ENCODE assay signal across 8 cellular contexts in the genomic region with DNA sequence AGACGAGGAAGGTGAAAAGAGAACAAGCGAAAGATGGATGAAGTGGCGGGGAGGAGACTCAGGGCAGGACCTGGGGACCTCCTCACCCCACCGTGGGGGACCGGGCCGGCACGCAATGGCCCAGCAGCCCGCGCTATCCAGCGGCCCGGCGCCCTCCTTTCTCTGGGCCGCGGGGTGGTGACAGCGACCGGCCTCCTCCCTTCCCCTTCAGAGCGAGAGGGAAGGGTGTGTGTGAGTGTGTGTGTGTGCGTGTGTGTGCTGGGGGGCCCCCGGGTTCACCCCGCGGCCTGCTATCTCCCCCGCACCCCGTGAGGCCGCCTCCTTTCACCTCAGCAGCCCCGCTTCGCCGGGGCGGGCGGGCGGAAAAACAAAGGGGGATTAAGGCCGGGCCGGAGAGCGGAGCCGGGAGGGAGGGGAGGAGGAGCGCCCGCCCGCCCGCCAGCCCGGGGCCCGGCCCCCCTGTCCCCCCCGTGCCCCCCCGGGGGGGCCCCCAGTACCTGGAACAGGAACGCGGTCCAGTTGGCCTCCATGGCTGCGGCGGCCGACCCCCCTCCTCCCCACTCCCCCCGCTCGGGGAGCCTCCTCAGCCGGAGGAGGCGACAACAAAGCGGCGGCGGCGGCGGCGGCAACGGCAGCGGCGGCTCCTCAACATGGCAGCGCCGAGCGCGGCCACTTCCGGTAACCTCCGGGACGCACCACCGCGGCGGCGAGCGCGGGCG. TPM values are rescaled to one million over a fixed set of nuclear protein-coding genes. Genes with fewer than 3 reads are reported as not detected.
A peak's percentile ranks its signal among the peaks of the same experiment; 100 is the strongest.
DNase-seq lines count a peak whose midpoint lies in the region; ATAC-seq, FAIRE-seq and TF ChIP-seq lines count a peak whose summit lies in the region.

A gene with protein sequence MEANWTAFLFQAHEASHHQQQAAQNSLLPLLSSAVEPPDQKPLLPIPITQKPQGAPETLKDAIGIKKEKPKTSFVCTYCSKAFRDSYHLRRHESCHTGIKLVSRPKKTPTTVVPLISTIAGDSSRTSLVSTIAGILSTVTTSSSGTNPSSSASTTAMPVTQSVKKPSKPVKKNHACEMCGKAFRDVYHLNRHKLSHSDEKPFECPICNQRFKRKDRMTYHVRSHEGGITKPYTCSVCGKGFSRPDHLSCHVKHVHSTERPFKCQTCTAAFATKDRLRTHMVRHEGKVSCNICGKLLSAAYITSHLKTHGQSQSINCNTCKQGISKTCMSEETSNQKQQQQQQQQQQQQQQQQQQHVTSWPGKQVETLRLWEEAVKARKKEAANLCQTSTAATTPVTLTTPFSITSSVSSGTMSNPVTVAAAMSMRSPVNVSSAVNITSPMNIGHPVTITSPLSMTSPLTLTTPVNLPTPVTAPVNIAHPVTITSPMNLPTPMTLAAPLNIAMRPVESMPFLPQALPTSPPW (minus strand): TSS at position 673 of the 719 bp plus-strand sequence. CDS start 143 bp downstream, at position 530.

- ATAC-seq in GM21390 (IDR thresholded peaks at IDR 0.05; ENCODE audit: unreplicated experiment) (peak; percentile 62), pancreas (peak; percentile 66 to 83 (median 74))

- peaks cover 59% of the 10 kb centered on the region for H3K4me1 Mint-ChIP-seq in activated naive CD8-positive, alpha-beta T cell (ENCODE audit: low read depth)

- under 1% methylated on average over 64 of the region's 74 CpGs for WGBS in HUES64
- WGBS in pancreas, 2 donors, result 0 to 1% methylated on average over 17 to 69 of the region's 74 CpGs
- WGBS in thymus, result under 1% methylated on average over 74 of the region's 74 CpGs

- FAIRE-seq in pancreas (lab: Jason Lieb, UNC), result no peak

- no peaks in the 10 kb centered on the region for H3K27me3 Mint-ChIP-seq in activated naive CD8-positive, alpha-beta T cell

- peak within 1 kb of the TSS; percentile 92 for H3K27ac ChIP-seq in HUES64 (ENCODE audit: low read depth, low read length)
- H3K27ac ChIP-seq in pancreas, result peak within 1 kb of the TSS; percentile 85 to 96 (median 95)
- peak within 1 kb of the TSS; percentile 91 for H3K27ac ChIP-seq in thymus (ENCODE audit: low read depth)

- H3K9me3 Mint-ChIP-seq in activated naive CD8-positive, alpha-beta T cell (ENCODE audit: low read depth), result no peaks in the 10 kb centered on the region

- DNase-seq in DMS114 treated with DMSO at 0.1 percent for 48 hours (lab: John Stamatoyannopoulos, UW; ENCODE audit: unreplicated experiment) (peak; percentile 55), SKM-1 (lab: John Stamatoyannopoulos, UW; ENCODE audit: unreplicated experiment) (peak; percentile 42), head of caudate nucleus (peak; percentile 33 to 90 (median 76)), pancreas (peak in 5 of 6 donors; percentile 55 to 91 (median 75))

- peaks cover 24% of the 10 kb centered on the region for H3K36me3 ChIP-seq in HUES64 (ENCODE audit: insufficient read depth, low read length)
- no peaks in the 10 kb centered on the region for H3K36me3 ChIP-seq in pancreas
- H3K36me3 ChIP-seq in thymus (ENCODE audit: control insufficient read depth, insufficient read depth), result peaks cover 6% of the 10 kb centered on the region

- H3K36me3 Mint-ChIP-seq in activated naive CD8-positive, alpha-beta T cell, result no peaks in the 10 kb centered on the region

- H3K4me3 ChIP-seq in HUES64 (ENCODE audit: low read length) (peak within 1 kb of the TSS; percentile 82), pancreas (peak within 1 kb of the TSS; percentile 65 to 86 (median 74)), thymus (ENCODE audit: low read length) (peak within 1 kb of the TSS; percentile 95)

- H3K4me1 ChIP-seq in HUES64 (ENCODE audit: insufficient read depth, low read length) (peaks cover 41% of the 10 kb centered on the region), pancreas (peaks cover 24 to 52% (median 32%) of the 10 kb centered on the region in 3 donors), thymus (ENCODE audit: control insufficient read depth, insufficient read depth, low read length) (peaks cover 17% of the 10 kb centered on the region)

- H3K4me3 Mint-ChIP-seq in activated naive CD8-positive, alpha-beta T cell, result peak within 1 kb of the TSS; percentile 93

- H3K27ac Mint-ChIP-seq in activated naive CD8-positive, alpha-beta T cell, result peak within 1 kb of the TSS; percentile 88

- H3K27me3 ChIP-seq in HUES64 (ENCODE audit: insufficient read depth, low read length), result no peaks in the 10 kb centered on the region
- H3K27me3 ChIP-seq in pancreas, result no peaks in the 10 kb centered on the region
- H3K27me3 ChIP-seq in thymus (ENCODE audit: control insufficient read depth, insufficient read depth), result no peaks in the 10 kb centered on the region

- peak within 1 kb of the TSS; percentile 84 for H3K9ac ChIP-seq in HUES64 (ENCODE audit: low read depth, low read length)

- H3K9me3 ChIP-seq in HUES64 (ENCODE audit: insufficient read depth, low read depth, low read length) (no peaks in the 10 kb centered on the region), pancreas (no peaks in the 10 kb centered on the region), thymus (ENCODE audit: control insufficient read depth) (no peaks in the 10 kb centered on the region)

- intact Hi-C loops in head of caudate nucleus (cut with DNase I) (loop anchor here (2.0 kb wide), 1 partner anchor 33 kb away; a partner anchor contains a TSS), pancreas (cut with DNase I) (no loop called here)

- no peak for TF ChIP-seq CTCF in pancreas (IDR thresholded peaks at IDR 0.05)

RNA-seq across cellular contexts. Expression of the gene that starts here (rescaled TPM):
- polyA plus RNA-seq in HUES64 (2013, experiment 1 of 2), result 66.4 TPM
- 76.5 TPM for polyA plus RNA-seq in HUES64 (2013, experiment 2 of 2)
- 10 to 100 TPM; 20.1 to 41.6 (median 25.8) TPM for total RNA-seq in pancreas
- polyA plus RNA-seq in pancreas (10 to 100 TPM; 11.7 to 21.0 TPM), thymus (31.8 TPM)

Comparison
In these comparisons a context has a peak if more than half of its experiments do, and no peak if none do; other contexts are left out.
1. Peak in every context shown above with its lines: DNase-seq, ATAC-seq, H3K4me3 ChIP-seq and H3K27ac ChIP-seq.